8 cellular contexts compared by ENCODE assay signal in genomic region chr2:172101707-172102158, GRCh38. TPM values are rescaled to one million over a fixed set of nuclear protein-coding genes. Genes with fewer than 3 reads are reported as not detected.
DNase-seq lines count a peak whose midpoint lies in the region; ATAC-seq and TF ChIP-seq lines count a peak whose summit lies in the region.

No MANE protein-coding gene starts in this region.

- POLR2A ChIA-PET in Panc1 (lab: Charles Lee), result interaction anchor here (0.6 kb wide), 2 partner anchors 20 to 209 kb away, joined by 6 to 7 read pairs; no protein-coding TSS in a partner anchor

- CTCF ChIA-PET in Panc1 (lab: Charles Lee), result no interaction called here

- BruUV-seq in Panc1 (replicated peaks; lab: Mats Ljungman, UMichigan), result no TSS peak

- H3K27ac ChIP-seq in left ventricle myocardium inferior (replicated peaks) (no peak overlapping the region), Panc1 (ENCODE audit: low read length) (peak overlapping the region; percentile 49), esophagus (ENCODE audit: low read depth in 2 of 2, low read length in 1 of 2) (no peak overlapping the region), skeletal muscle tissue (ENCODE audit: low read depth, low read length) (no peak overlapping the region)

- intact Hi-C loops in left ventricle myocardium inferior (cut with micrococcal nuclease) (loop anchor here (10.0 kb wide), 2 partner anchors 287 to 397 kb away; no protein-coding TSS in a partner anchor), Right ventricle myocardium superior (cut with DNase I) (loop anchor here (10.0 kb wide), 2 partner anchors 287 to 507 kb away; no protein-coding TSS in a partner anchor), Panc1 (cut with micrococcal nuclease; ENCODE audit: unreplicated experiment) (loop anchor here (2.0 to 10.0 kb wide), 4 partner anchors 107 to 529 kb away; partner anchors contain the start of genes HAT1 and METAP1D)

- in situ Hi-C loops in Panc1 (cut with HindIII; ENCODE audit: low pct_unique_long_range_greater_than_20kb, low sequenced_read_pairs), result no loop called here

- H3K9me3 ChIP-seq in left ventricle myocardium inferior (replicated peaks), result no peaks in the 10 kb centered on the region
- H3K9me3 ChIP-seq in Panc1 (ENCODE audit: control insufficient read depth, insufficient read depth, low read depth, low read length), result no peaks in the 10 kb centered on the region
- H3K9me3 ChIP-seq in esophagus (ENCODE audit: control insufficient read depth in 2 of 2, insufficient read depth in 1 of 2, low read depth in 1 of 2, low read length in 1 of 2), result peaks cover 0 to 7% of the 10 kb centered on the region in 2 donors
- H3K9me3 ChIP-seq in skeletal muscle tissue (ENCODE audit: control insufficient read depth in 3 of 3, low read length in 3 of 3), result no peaks in the 10 kb centered on the region

- H3K27me3 ChIP-seq in left ventricle myocardium inferior (ENCODE audit: low read depth), result peaks cover 100% of the 10 kb centered on the region
- H3K27me3 ChIP-seq in Panc1 (ENCODE audit: control insufficient read depth, insufficient read depth, low read length), result no peaks in the 10 kb centered on the region
- H3K27me3 ChIP-seq in esophagus (ENCODE audit: control insufficient read depth in 1 of 2, insufficient read depth in 2 of 2, low read length in 2 of 2), result peaks cover 0 to 71% of the 10 kb centered on the region in 2 donors
- peaks cover 96 to 98% (median 97%) of the 10 kb centered on the region in 3 donors for H3K27me3 ChIP-seq in skeletal muscle tissue (ENCODE audit: control insufficient read depth in 3 of 3, insufficient read depth in 3 of 3, low read length in 3 of 3)

- H3K4me1 ChIP-seq in left ventricle myocardium inferior (peaks cover 75% of the 10 kb centered on the region), Panc1 (ENCODE audit: control insufficient read depth, insufficient read depth, low read length) (peaks cover 37% of the 10 kb centered on the region), esophagus (ENCODE audit: control insufficient read depth in 2 of 2, insufficient read depth in 2 of 2, low read length in 1 of 2) (peaks cover 15 to 37% of the 10 kb centered on the region in 2 donors), skeletal muscle tissue (ENCODE audit: control insufficient read depth in 3 of 3, insufficient read depth in 3 of 3, low read length in 3 of 3) (peaks cover 43 to 59% (median 55%) of the 10 kb centered on the region in 3 donors)

- peak overlapping the region; percentile 67 for H3K4me3 ChIP-seq in left ventricle myocardium inferior
- H3K4me3 ChIP-seq in Panc1 (ENCODE audit: low read depth in 2 of 2, low read length in 2 of 2), result peak overlapping the region; percentile 64 to 92
- H3K4me3 ChIP-seq in esophagus (ENCODE audit: low read depth in 1 of 2, low read length in 2 of 2), result peak overlapping the region; percentile 40 to 65
- H3K4me3 ChIP-seq in skeletal muscle tissue (ENCODE audit: low read length in 3 of 3), result peak overlapping the region; percentile 30 to 70 (median 67)

- 3 to 4% methylated on average over 27 of the region's 27 CpGs for WGBS in esophagus, 2 donors

- TF ChIP-seq CTCF in left ventricle myocardium inferior (IDR thresholded peaks at IDR 0.05; ENCODE audit: borderline replicate concordance), result no peak
- TF ChIP-seq CTCF in Panc1 (IDR thresholded peaks at IDR 0.05), result 0 out of 2 replicates have a peak, but pooled peaks have one; percentile 19

- ATAC-seq in Right ventricle myocardium superior (ENCODE audit: poor library complexity), result no peak
- ATAC-seq in Panc1, result peak; percentile 6; the same call in 1 of the 2 replicates
- no peak for ATAC-seq in GM21367 (IDR thresholded peaks at IDR 0.05; ENCODE audit: unreplicated experiment)

- DNase-seq in left ventricle myocardium inferior, result no peak
- no peak for DNase-seq in Right ventricle myocardium superior
- no peak for DNase-seq in Panc1 (ENCODE audit: low read depth, low spot score)
- DNase-seq in activated CD4-positive, alpha-beta T cell treated with anti-CD3 and anti-CD28 coated beads, Interleukin-2, amount 50 U/mL, for 1 hour, result no peak
- no peak for DNase-seq in mesenteric fat pad (ENCODE audit: low spot score)

- H3K36me3 ChIP-seq in left ventricle myocardium inferior (no peaks in the 10 kb centered on the region), Panc1 (ENCODE audit: control insufficient read depth, insufficient read depth, low read length) (no peaks in the 10 kb centered on the region; the same call in 1 of the 2 replicates), esophagus (ENCODE audit: control insufficient read depth in 2 of 2, insufficient read depth in 2 of 2, low read length in 1 of 2) (no peaks in the 10 kb centered on the region), skeletal muscle tissue (ENCODE audit: control insufficient read depth in 3 of 3, insufficient read depth in 3 of 3, low read length in 3 of 3) (no peaks in the 10 kb centered on the region)

- no peak overlapping the region for H3K9ac ChIP-seq in skeletal muscle tissue (ENCODE audit: low read depth in 1 of 3, low read length in 3 of 3)

RNA-seq across cellular contexts. Expression of gene DLX2, which starts 1.0 kb away (rescaled TPM):
- total RNA-seq in left ventricle myocardium inferior (not detected), Right ventricle myocardium superior (not detected), Panc1 (2021; ENCODE audit: unreplicated experiment) (4.4 TPM), skeletal muscle tissue (not detected), mesenteric fat pad (not detected)
- polyA plus RNA-seq in Panc1 (2012; ENCODE audit: insufficient read length), result 1.7 TPM
- polyA plus RNA-seq in esophagus, result not detected

RNA-seq across cellular contexts. Expression of gene DLX1, which starts 16.4 kb away (rescaled TPM):
- total RNA-seq in left ventricle myocardium inferior (not detected), Right ventricle myocardium superior (not detected), Panc1 (2021; ENCODE audit: unreplicated experiment) (3.5 TPM), skeletal muscle tissue (not detected), mesenteric fat pad (0.19 TPM)
- polyA plus RNA-seq in Panc1 (2012; ENCODE audit: insufficient read length), result 2.7 TPM
- polyA plus RNA-seq in esophagus, result under 1 TPM; 0.02 to 0.06 TPM
